ENCODE assay signal across 27 cellular contexts in the genomic region with DNA sequence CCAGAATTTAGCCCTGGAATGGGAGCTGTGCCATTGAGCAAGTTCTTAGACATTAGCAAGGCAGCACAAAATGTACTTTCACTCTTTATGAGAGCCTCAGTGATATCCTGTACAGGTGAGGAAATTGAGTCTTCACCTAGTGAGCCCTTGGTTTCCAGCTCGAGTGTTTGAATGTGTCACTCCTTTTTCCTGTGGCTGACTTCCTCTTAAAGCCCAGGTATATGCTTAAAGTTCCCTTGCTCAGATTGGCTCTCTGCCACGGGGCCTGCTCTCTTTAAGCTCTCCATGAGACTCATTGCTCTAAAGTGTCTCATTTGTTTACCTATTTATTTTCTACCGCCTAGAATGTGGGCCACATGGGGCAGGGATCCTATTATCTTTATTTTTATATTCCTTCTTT.
A peak's percentile ranks its signal among the peaks of the same experiment; 100 is the strongest.
DNase-seq lines count a peak whose midpoint lies in the region; ATAC-seq and TF ChIP-seq lines count a peak whose summit lies in the region.
"Had no signal": no experiment of that assay in that cellular context is flagged by ENCODE, and none has a peak within 500 bp of the region (broad histone marks: within the 10 kb centered on the region; RNA-seq: fewer than 3 reads in every experiment).

No MANE protein-coding gene starts in this region.

- CTCF ChIA-PET in PC-3 (lab: Charles Lee) = interaction anchor here (0.8 kb wide), 1 partner anchor 322 kb away, joined by 6 read pairs; no protein-coding TSS in a partner anchor
- CTCF ChIA-PET in activated naive CD4-positive, alpha-beta T cell treated with anti-CD3 and anti-CD28 coated beads, Interleukin-2, amount 10 ng/mL, durations not matched to agents 7 days and 5 days (lab: Charles Lee) = interaction anchor here (0.6 kb wide), 1 partner anchor 480 kb away, joined by 3 read pairs; no protein-coding TSS in a partner anchor

- H3K4me1 Mint-ChIP-seq in activated naive CD4-positive, alpha-beta T cell treated with anti-CD3 and anti-CD28 coated beads, Interleukin-2, amount 10 ng/mL, durations not matched to agents 7 days and 5 days = no peaks in the 10 kb centered on the region
- peaks cover 56% of the 10 kb centered on the region for H3K4me1 Mint-ChIP-seq in endothelial cell (ENCODE audit: unreplicated experiment)
- H3K4me1 Mint-ChIP-seq: activated naive CD8-positive, alpha-beta T cell treated with anti-CD3 and anti-CD28 coated beads, Interleukin-2, amount 50 U/mL, for 24 hours; CD8-positive, alpha-beta memory T cell had no signal

- H3K27me3 ChIP-seq in PC-3 (ENCODE audit: low read length) = no peaks in the 10 kb centered on the region
- H3K27me3 ChIP-seq: stomach had no signal

- ATAC-seq in PC-3 = peak; percentile 61
- ATAC-seq in mucosa of descending colon = peak; percentile 79
- ATAC-seq in HG02852 (IDR thresholded peaks at IDR 0.05; ENCODE audit: unreplicated experiment) = no peak
- ATAC-seq: activated naive CD8-positive, alpha-beta T cell treated with anti-CD3 and anti-CD28 coated beads, Interleukin-2, amount 50 U/mL, for 24 hours; sciatic nerve had no signal

- TF ChIP-seq CTCF in PC-3 (conservative IDR thresholded peaks at IDR 0.05; ENCODE audit: low read depth, low read length) (no peak), mucosa of descending colon (IDR thresholded peaks at IDR 0.05) (no peak), endothelial cell (IDR thresholded peaks at IDR 0.05; ENCODE audit: unreplicated experiment) (no peak)

- no peaks in the 10 kb centered on the region for H3F3A ChIP-seq in PC-3 (ENCODE audit: low read length, unreplicated experiment)

- H3K9ac ChIP-seq in PC-3 (ENCODE audit: low read length) = no peak overlapping the region
- H3K9ac ChIP-seq: GM23248, parathyroid adenoma had no signal

- no peaks in the 10 kb centered on the region for H3K79me2 ChIP-seq in PC-3 (ENCODE audit: low read length)
- H3K79me2 ChIP-seq: parathyroid adenoma had no signal

- POLR2A ChIA-PET in PC-3 (lab: Charles Lee; ENCODE audit: unreplicated experiment) = no interaction called here

- no peaks in the 10 kb centered on the region for H3K9me2 ChIP-seq in PC-3 (replicated peaks; ENCODE audit: low read length)

- no peak overlapping the region for H3K27ac Mint-ChIP-seq in activated naive CD4-positive, alpha-beta T cell treated with anti-CD3 and anti-CD28 coated beads, Interleukin-2, amount 10 ng/mL, durations not matched to agents 7 days and 5 days
- H3K27ac Mint-ChIP-seq in endothelial cell (ENCODE audit: unreplicated experiment) = no peak overlapping the region
- H3K27ac Mint-ChIP-seq: activated naive CD8-positive, alpha-beta T cell treated with anti-CD3 and anti-CD28 coated beads, Interleukin-2, amount 50 U/mL, for 24 hours; HFFc6; nephron progenitor cell; type B pancreatic cell had no signal

- no peaks in the 10 kb centered on the region for H3K36me3 Mint-ChIP-seq in activated naive CD4-positive, alpha-beta T cell treated with anti-CD3 and anti-CD28 coated beads, Interleukin-2, amount 10 ng/mL, durations not matched to agents 7 days and 5 days
- peaks cover 7% of the 10 kb centered on the region for H3K36me3 Mint-ChIP-seq in endothelial cell (ENCODE audit: low read depth, unreplicated experiment)
- H3K36me3 Mint-ChIP-seq: type B pancreatic cell had no signal

- H3K4me1 ChIP-seq in PC-3 (ENCODE audit: insufficient read depth, low read length) (peaks cover 14% of the 10 kb centered on the region; the same call in 1 of the 2 replicates), mucosa of descending colon (ENCODE audit: low read depth) (peaks cover 8% of the 10 kb centered on the region)
- H3K4me1 ChIP-seq: parathyroid adenoma had no signal

- H3K9me3 ChIP-seq in PC-3 (ENCODE audit: low read length) = no peaks in the 10 kb centered on the region
- H3K9me3 ChIP-seq in mucosa of descending colon = no peaks in the 10 kb centered on the region
- H3K9me3 ChIP-seq: stomach had no signal

- no TSS peak for BruUV-seq in PC-3 (replicated peaks; lab: Mats Ljungman, UMichigan)

- no peaks in the 10 kb centered on the region for H3K9me3 Mint-ChIP-seq in activated naive CD4-positive, alpha-beta T cell treated with anti-CD3 and anti-CD28 coated beads, Interleukin-2, amount 10 ng/mL, durations not matched to agents 7 days and 5 days
- no peaks in the 10 kb centered on the region for H3K9me3 Mint-ChIP-seq in endothelial cell (ENCODE audit: unreplicated experiment)
- H3K9me3 Mint-ChIP-seq: activated naive CD8-positive, alpha-beta T cell treated with anti-CD3 and anti-CD28 coated beads, Interleukin-2, amount 50 U/mL, for 24 hours had no signal

- no peak overlapping the region for H3K27ac ChIP-seq in PC-3 (ENCODE audit: low read length)
- H3K27ac ChIP-seq: 22Rv1, GM23248, parathyroid adenoma, stomach had no signal

- H3K27me3 Mint-ChIP-seq in activated naive CD4-positive, alpha-beta T cell treated with anti-CD3 and anti-CD28 coated beads, Interleukin-2, amount 10 ng/mL, durations not matched to agents 7 days and 5 days = peaks cover 12% of the 10 kb centered on the region
- peaks cover 8% of the 10 kb centered on the region for H3K27me3 Mint-ChIP-seq in endothelial cell (ENCODE audit: unreplicated experiment)
- H3K27me3 Mint-ChIP-seq: type B pancreatic cell had no signal

- H4K20me1 ChIP-seq in PC-3 (ENCODE audit: low read length) = no peaks in the 10 kb centered on the region

- H3K36me3 ChIP-seq in PC-3 (ENCODE audit: low read depth, low read length) (no peaks in the 10 kb centered on the region), mucosa of descending colon (ENCODE audit: low read depth) (no peaks in the 10 kb centered on the region)
- H3K36me3 ChIP-seq: stomach had no signal

- H2AFZ ChIP-seq in PC-3 (ENCODE audit: low read length) = no peak overlapping the region
- H2AFZ ChIP-seq: GM23248, parathyroid adenoma had no signal

- H3K4me3 Mint-ChIP-seq in activated naive CD4-positive, alpha-beta T cell treated with anti-CD3 and anti-CD28 coated beads, Interleukin-2, amount 10 ng/mL, durations not matched to agents 7 days and 5 days = no peak overlapping the region
- H3K4me3 Mint-ChIP-seq in endothelial cell (ENCODE audit: unreplicated experiment) = no peak overlapping the region
- H3K4me3 Mint-ChIP-seq: activated naive CD8-positive, alpha-beta T cell treated with anti-CD3 and anti-CD28 coated beads, Interleukin-2, amount 50 U/mL, for 24 hours; CD8-positive, alpha-beta memory T cell; HFFc6; nephron progenitor cell; type B pancreatic cell had no signal

- intact Hi-C loops in PC-3 (cut with micrococcal nuclease) = no loop called here
- intact Hi-C loops in mucosa of descending colon (cut with DNase I, micrococcal nuclease) = no loop called here

- H3K4me2 ChIP-seq in PC-3 (ENCODE audit: low read length) = peak overlapping the region; percentile 6; the same call in 1 of the 2 replicates

- H3K4me3 ChIP-seq in PC-3 (ENCODE audit: low read length) (no peak overlapping the region), mucosa of descending colon (no peak overlapping the region)
- H3K4me3 ChIP-seq: GM23248, stomach had no signal

- DNase-seq in NCI-H1105 treated with DMSO at 0.1 percent for 48 hours (lab: John Stamatoyannopoulos, UW) = peak; percentile 36
- DNase-seq in NCI-H1105 (lab: John Stamatoyannopoulos, UW) = no peak
- DNase-seq in NCI-H2029 treated with DMSO at 0.1 percent for 48 hours (lab: John Stamatoyannopoulos, UW) = peak; percentile 50
- DNase-seq in PC-3 = peak; percentile 80
- DNase-seq in mucosa of descending colon = peak in 2 of 3 donors; percentile 55 to 80
- no peak for DNase-seq in activated naive CD4-positive, alpha-beta T cell treated with anti-CD3 and anti-CD28 coated beads, Interleukin-2, amount 10 ng/mL, durations not matched to agents 7 days and 5 days
- no peak for DNase-seq in endothelial cell (ENCODE audit: low spot score)
- DNase-seq: activated CD4-positive, alpha-beta T cell treated with anti-CD3 and anti-CD28 coated beads, Interleukin-2, amount 50 U/mL, for 48 hours; activated CD4-positive, CD25-positive, alpha-beta regulatory T cell; activated effector memory CD4-positive, alpha-beta T cell treated with anti-CD3 and anti-CD28 coated beads, Interleukin-2, amount 50 U/mL, for 16 hours; activated naive CD8-positive, alpha-beta T cell treated with anti-CD3 and anti-CD28 coated beads, Interleukin-2, amount 50 U/mL, for 24 hours; CD8-positive, alpha-beta memory T cell; glutamatergic neuron; GM23248; HFFc6; Karpas-422; midbrain; NCI-H1694; NCI-H526; nephron progenitor cell; stimulated activated CD4-positive, alpha-beta T cell treated with anti-CD3 and anti-CD28 coated beads, Interleukin-15, amount 100 ng/mL, for 24 hours; stomach had no signal

Comparison
In these comparisons a context has a peak if more than half of its experiments do, and no peak if none do; other contexts are left out.
1. DNase-seq: peak in NCI-H1105 treated with DMSO at 0.1 percent for 48 hours (single experiment), NCI-H2029 treated with DMSO at 0.1 percent for 48 hours (single experiment), PC-3 (single experiment) and mucosa of descending colon (2 of 3); none in NCI-H1105 (single experiment), activated naive CD4-positive, alpha-beta T cell treated with anti-CD3 and anti-CD28 coated beads, Interleukin-2, amount 10 ng/mL, durations not matched to agents 7 days and 5 days (single experiment) and endothelial cell (single experiment).